Comparison of ENCODE assay signal across 8 cellular contexts in the genomic region with DNA sequence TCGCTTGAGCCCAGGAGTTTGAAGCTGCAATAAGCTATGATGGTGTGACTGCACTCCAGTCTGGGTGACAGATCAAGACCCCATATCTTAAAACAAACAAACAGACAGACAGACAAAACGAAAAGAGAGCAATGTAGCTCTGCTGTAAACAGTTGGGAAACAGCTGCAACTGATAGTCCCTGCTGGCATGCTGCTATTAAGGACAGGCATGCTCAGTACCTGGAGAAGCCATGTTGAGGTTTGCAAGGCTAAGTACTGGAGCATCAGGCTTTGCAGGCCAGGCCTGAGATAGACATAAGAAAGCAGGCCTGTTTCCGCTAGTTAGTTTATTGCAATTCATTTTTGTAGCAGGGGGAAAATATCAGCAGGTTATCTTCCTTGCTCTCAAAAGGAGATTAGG.
"Had no signal": no experiment of that assay in that cellular context is flagged by ENCODE, and none has a peak within 500 bp of the region (broad histone marks: within the 10 kb centered on the region; RNA-seq: fewer than 3 reads in every experiment).

No MANE protein-coding gene starts in this region.

- H3K4me3 ChIP-seq: GM12878 had no signal

- ATAC-seq: GM12878 had no signal

- FAIRE-seq: G401.6, GM12878, GM12891, GM12892, GM18507, GM19239 had no signal

- DNase-seq: GDM1, GF-D8 had no signal
